ENCODE assay signal across 20 cellular contexts in genomic region chr19:19335408-19336158, GRCh38. TPM values are rescaled to one million over a fixed set of nuclear protein-coding genes. Genes with fewer than 3 reads are reported as not detected.
A peak's percentile ranks its signal among the peaks of the same experiment; 100 is the strongest.
DNase-seq lines count a peak whose midpoint lies in the region; ATAC-seq and TF ChIP-seq lines count a peak whose summit lies in the region.
"Had no signal": no experiment of that assay in that cellular context is flagged by ENCODE, and none has a peak within 500 bp of the region (broad histone marks: within the 10 kb centered on the region; RNA-seq: fewer than 3 reads in every experiment).

No MANE protein-coding gene starts in this region.

- no peak overlapping the region for H3K4me3 Mint-ChIP-seq in activated CD4-positive, alpha-beta T cell treated with anti-CD3 and anti-CD28 coated beads, Interleukin-2, amount 10 ng/mL, durations not matched to agents 24 days and 14 days
- no peak overlapping the region for H3K4me3 Mint-ChIP-seq in activated naive CD8-positive, alpha-beta T cell treated with anti-CD3 and anti-CD28 coated beads for 36 hours
- H3K4me3 Mint-ChIP-seq in glutamatergic neuron (ENCODE audit: unreplicated experiment) = no peak overlapping the region
- no peak overlapping the region for H3K4me3 Mint-ChIP-seq in stimulated activated naive B cell treated with anti-CD40 and anti-IgM and Interleukin-4, amounts not matched to agents 10 μg/mL and 1 μg/mL and 100 μg/mL, for 72 hours
- H3K4me3 Mint-ChIP-seq: dendritic cell treated with granulocyte-macrophage colony-stimulating factor and Interleukin-4, amounts not matched to agents 40 ng/mL and 50 ng/mL, for 4 days; naive thymus-derived CD8-positive, alpha-beta T cell; stimulated activated naive CD8-positive, alpha-beta T cell treated with anti-CD3 and anti-CD28 coated beads, Interleukin-15, Interleukin-2, amounts not matched to agents 100 ng/mL and 50 ng/mL, for 24 hours had no signal

- no peak for TF ChIP-seq CTCF in glutamatergic neuron (IDR thresholded peaks at IDR 0.05; ENCODE audit: partially characterized antibody, unreplicated experiment)

- no peaks in the 10 kb centered on the region for H3K27me3 Mint-ChIP-seq in activated CD4-positive, alpha-beta T cell treated with anti-CD3 and anti-CD28 coated beads, Interleukin-2, amount 10 ng/mL, durations not matched to agents 24 days and 14 days
- no peaks in the 10 kb centered on the region for H3K27me3 Mint-ChIP-seq in activated naive CD8-positive, alpha-beta T cell treated with anti-CD3 and anti-CD28 coated beads for 36 hours
- peaks cover 2% of the 10 kb centered on the region for H3K27me3 Mint-ChIP-seq in glutamatergic neuron (ENCODE audit: unreplicated experiment)
- no peaks in the 10 kb centered on the region for H3K27me3 Mint-ChIP-seq in stimulated activated naive B cell treated with anti-CD40 and anti-IgM and Interleukin-4, amounts not matched to agents 10 μg/mL and 1 μg/mL and 100 μg/mL, for 72 hours
- H3K27me3 Mint-ChIP-seq: dendritic cell treated with granulocyte-macrophage colony-stimulating factor and Interleukin-4, amounts not matched to agents 40 ng/mL and 50 ng/mL, for 4 days; naive thymus-derived CD8-positive, alpha-beta T cell; stimulated activated naive CD8-positive, alpha-beta T cell treated with anti-CD3 and anti-CD28 coated beads, Interleukin-15, Interleukin-2, amounts not matched to agents 100 ng/mL and 50 ng/mL, for 24 hours had no signal

- no peaks in the 10 kb centered on the region for H3K4me1 Mint-ChIP-seq in activated CD4-positive, alpha-beta T cell treated with anti-CD3 and anti-CD28 coated beads, Interleukin-2, amount 10 ng/mL, durations not matched to agents 24 days and 14 days
- no peaks in the 10 kb centered on the region for H3K4me1 Mint-ChIP-seq in activated naive CD8-positive, alpha-beta T cell treated with anti-CD3 and anti-CD28 coated beads for 36 hours
- H3K4me1 Mint-ChIP-seq in glutamatergic neuron (ENCODE audit: low read depth, unreplicated experiment) = peaks cover 2% of the 10 kb centered on the region
- H3K4me1 Mint-ChIP-seq in stimulated activated naive B cell treated with anti-CD40 and anti-IgM and Interleukin-4, amounts not matched to agents 10 μg/mL and 1 μg/mL and 100 μg/mL, for 72 hours = peaks cover 7 to 9% of the 10 kb centered on the region in 2 donors

- no peak for ATAC-seq in stimulated activated naive B cell treated with anti-CD40 and anti-IgM and Interleukin-4, amounts not matched to agents 10 μg/mL and 1 μg/mL and 100 μg/mL, for 72 hours (replicated peaks)
- ATAC-seq: activated CD4-positive, CD25-positive, alpha-beta regulatory T cell treated with anti-CD3 and anti-CD28 coated beads, Interleukin-2, amount 50 U/mL, for 24 hours; HCT116; left colon; naive thymus-derived CD8-positive, alpha-beta T cell had no signal

- H3K27ac Mint-ChIP-seq in activated CD4-positive, alpha-beta T cell treated with anti-CD3 and anti-CD28 coated beads, Interleukin-2, amount 10 ng/mL, durations not matched to agents 24 days and 14 days = peak overlapping the region; percentile 16
- H3K27ac Mint-ChIP-seq in activated naive CD8-positive, alpha-beta T cell treated with anti-CD3 and anti-CD28 coated beads for 36 hours = peak overlapping the region; percentile 54
- H3K27ac Mint-ChIP-seq in glutamatergic neuron (ENCODE audit: unreplicated experiment) = peak overlapping the region; percentile 55
- H3K27ac Mint-ChIP-seq in stimulated activated naive B cell treated with anti-CD40 and anti-IgM and Interleukin-4, amounts not matched to agents 10 μg/mL and 1 μg/mL and 100 μg/mL, for 72 hours = peak overlapping the region; percentile 77
- H3K27ac Mint-ChIP-seq: dendritic cell treated with granulocyte-macrophage colony-stimulating factor and Interleukin-4, amounts not matched to agents 40 ng/mL and 50 ng/mL, for 4 days; stimulated activated naive CD8-positive, alpha-beta T cell treated with anti-CD3 and anti-CD28 coated beads, Interleukin-15, Interleukin-2, amounts not matched to agents 100 ng/mL and 50 ng/mL, for 24 hours had no signal

- peaks cover 30% of the 10 kb centered on the region for H3K36me3 Mint-ChIP-seq in activated CD4-positive, alpha-beta T cell treated with anti-CD3 and anti-CD28 coated beads, Interleukin-2, amount 10 ng/mL, durations not matched to agents 24 days and 14 days (ENCODE audit: low read depth)
- H3K36me3 Mint-ChIP-seq in activated naive CD8-positive, alpha-beta T cell treated with anti-CD3 and anti-CD28 coated beads for 36 hours = peaks cover 4% of the 10 kb centered on the region
- no peaks in the 10 kb centered on the region for H3K36me3 Mint-ChIP-seq in glutamatergic neuron (ENCODE audit: unreplicated experiment)
- peaks cover 34 to 47% of the 10 kb centered on the region in 2 donors for H3K36me3 Mint-ChIP-seq in stimulated activated naive B cell treated with anti-CD40 and anti-IgM and Interleukin-4, amounts not matched to agents 10 μg/mL and 1 μg/mL and 100 μg/mL, for 72 hours

- no peak for DNase-seq in activated CD4-positive, alpha-beta T cell treated with anti-CD3 and anti-CD28 coated beads, Interleukin-2, amount 10 ng/mL, durations not matched to agents 24 days and 14 days
- no peak for DNase-seq in activated CD4-positive, alpha-beta T cell treated with anti-CD3 and anti-CD28 coated beads for 48 hours
- DNase-seq in activated naive CD8-positive, alpha-beta T cell treated with anti-CD3 and anti-CD28 coated beads for 36 hours = no peak
- DNase-seq in glutamatergic neuron = no peak
- DNase-seq in stimulated activated naive B cell treated with anti-CD40 and anti-IgM and Interleukin-4, amounts not matched to agents 10 μg/mL and 1 μg/mL and 100 μg/mL, for 72 hours = no peak
- no peak for DNase-seq in NCI-H2196 treated with DMSO at 0.1 percent for 48 hours (lab: John Stamatoyannopoulos, UW; ENCODE audit: unreplicated experiment)
- no peak for DNase-seq in cerebellar cortex (ENCODE audit: low spot score)
- DNase-seq in activated naive CD4-positive, alpha-beta T cell treated with anti-CD3 and anti-CD28 coated beads, Interleukin-2, amount 50 U/mL, for 16 hours = no peak
- DNase-seq: 8988T; left colon; mesendoderm; naive thymus-derived CD8-positive, alpha-beta T cell; NCI-H1092 treated with DMSO at 0.1 percent for 48 hours; NCI-H2081; T1000; upper lobe of left lung had no signal

- intact Hi-C loops in activated CD4-positive, alpha-beta T cell treated with anti-CD3 and anti-CD28 coated beads, Interleukin-2, amount 10 ng/mL, durations not matched to agents 24 days and 14 days (cut with micrococcal nuclease) = no loop called here

- H3K9me3 Mint-ChIP-seq in activated CD4-positive, alpha-beta T cell treated with anti-CD3 and anti-CD28 coated beads, Interleukin-2, amount 10 ng/mL, durations not matched to agents 24 days and 14 days = no peaks in the 10 kb centered on the region
- H3K9me3 Mint-ChIP-seq in activated naive CD8-positive, alpha-beta T cell treated with anti-CD3 and anti-CD28 coated beads for 36 hours = no peaks in the 10 kb centered on the region
- peaks cover 7% of the 10 kb centered on the region for H3K9me3 Mint-ChIP-seq in glutamatergic neuron (ENCODE audit: unreplicated experiment)
- no peaks in the 10 kb centered on the region for H3K9me3 Mint-ChIP-seq in stimulated activated naive B cell treated with anti-CD40 and anti-IgM and Interleukin-4, amounts not matched to agents 10 μg/mL and 1 μg/mL and 100 μg/mL, for 72 hours
- H3K9me3 Mint-ChIP-seq: dendritic cell treated with granulocyte-macrophage colony-stimulating factor and Interleukin-4, amounts not matched to agents 40 ng/mL and 50 ng/mL, for 4 days; naive thymus-derived CD8-positive, alpha-beta T cell; stimulated activated naive CD8-positive, alpha-beta T cell treated with anti-CD3 and anti-CD28 coated beads, Interleukin-15, Interleukin-2, amounts not matched to agents 100 ng/mL and 50 ng/mL, for 24 hours had no signal

RNA-seq across cellular contexts. Expression of gene MAU2, which starts 15.0 kb away (rescaled TPM):
- total RNA-seq in activated CD4-positive, alpha-beta T cell treated with anti-CD3 and anti-CD28 coated beads, Interleukin-2, amount 10 ng/mL, durations not matched to agents 24 days and 14 days = 61.8 and 73.0 TPM in 2 replicates
- 10 to 100 TPM; 39.5 to 39.9 TPM for total RNA-seq in activated naive CD8-positive, alpha-beta T cell treated with anti-CD3 and anti-CD28 coated beads for 36 hours
- total RNA-seq in glutamatergic neuron (ENCODE audit: unreplicated experiment) = 107 TPM

RNA-seq across cellular contexts. Expression of gene SUGP1, which starts 15.3 kb away (rescaled TPM):
- total RNA-seq in activated CD4-positive, alpha-beta T cell treated with anti-CD3 and anti-CD28 coated beads, Interleukin-2, amount 10 ng/mL, durations not matched to agents 24 days and 14 days = 71.2 and 72.0 TPM in 2 replicates
- 10 to 100 TPM; 58.2 to 59.4 TPM for total RNA-seq in activated naive CD8-positive, alpha-beta T cell treated with anti-CD3 and anti-CD28 coated beads for 36 hours
- total RNA-seq in glutamatergic neuron (ENCODE audit: unreplicated experiment) = 134 TPM

Comparison
In these comparisons a context has a peak if more than half of its experiments do, and no peak if none do; other contexts are left out.
1. H3K27ac Mint-ChIP-seq: peak in every context shown above with its lines; median percentile 77 in stimulated activated naive B cell treated with anti-CD40 and anti-IgM and Interleukin-4, amounts not matched to agents 10 μg/mL and 1 μg/mL and 100 μg/mL, for 72 hours; 55 in glutamatergic neuron; 54 in activated naive CD8-positive, alpha-beta T cell treated with anti-CD3 and anti-CD28 coated beads for 36 hours; 16 in activated CD4-positive, alpha-beta T cell treated with anti-CD3 and anti-CD28 coated beads, Interleukin-2, amount 10 ng/mL, durations not matched to agents 24 days and 14 days.